26 cellular contexts compared by ENCODE assay signal in genomic region chr2:47499093-47499492, GRCh38.
"Had no signal": no experiment of that assay in that cellular context is flagged by ENCODE, and none has a peak within 500 bp of the region (broad histone marks: within the 10 kb centered on the region; RNA-seq: fewer than 3 reads in every experiment).

No MANE protein-coding gene starts in this region.

- H3K9ac ChIP-seq: parathyroid adenoma had no signal

- H3K36me3 ChIP-seq: lower lobe of right lung, neutrophil, right lobe of liver, suprapubic skin, transverse colon, vagina had no signal

- H3K27me3 ChIP-seq: neutrophil, right lobe of liver, suprapubic skin, transverse colon, vagina had no signal

- H3K4me1 Mint-ChIP-seq: mesothelial cell of epicardium, neural crest cell had no signal

- FAIRE-seq: endometrium, frontal cortex, keratinocyte, small intestine had no signal

- H3K9me3 ChIP-seq: lower lobe of right lung, neutrophil, right lobe of liver, suprapubic skin, vagina had no signal

- DNase-seq: cortex of kidney; effector memory CD8-positive, alpha-beta T cell; left ventricle myocardium superior; lower lobe of right lung; mucosa of descending colon; naive B cell; right lobe of liver; small intestine; stimulated activated CD4-positive, alpha-beta T cell treated with anti-CD3 and anti-CD28 coated beads, Interleukin-1b, Interleukin-23, amount 100 ng/mL, for 48 hours; stimulated activated CD4-positive, alpha-beta T cell treated with anti-CD3 and anti-CD28 coated beads, Interleukin-4, amount 100 ng/mL, for 1 hour; stimulated activated CD8-positive, alpha-beta memory T cell treated with anti-CD3 and anti-CD28 coated beads, Interleukin-4, amount 100 ng/mL, for 48 hours; stimulated activated naive CD4-positive, alpha-beta T cell; stimulated activated naive CD8-positive, alpha-beta T cell treated with anti-CD3 and anti-CD28 coated beads, Interleukin-15, amount 100 ng/mL, for 72 hours; transverse colon had no signal

- H3K79me2 ChIP-seq: parathyroid adenoma had no signal

- H3K27me3 Mint-ChIP-seq: natural killer cell treated with Interleukin-12 subunit alpha and Interleukin-12 subunit beta and Interleukin-15 and Interleukin-18, amount 100 ng/mL, for 72 hours; progenitor cell of endocrine pancreas; stimulated activated naive CD8-positive, alpha-beta T cell treated with anti-CD3 and anti-CD28 coated beads, Interleukin-15, amount 100 ng/mL, for 72 hours had no signal

- H3K27ac ChIP-seq: lower lobe of right lung, neutrophil, parathyroid adenoma, right lobe of liver, suprapubic skin, transverse colon, vagina had no signal

- H3K4me3 ChIP-seq: lower lobe of right lung, mucosa of descending colon, right lobe of liver, suprapubic skin, transverse colon, vagina had no signal

- H3K4me3 Mint-ChIP-seq: effector memory CD8-positive, alpha-beta T cell; memory B cell; mesothelial cell of epicardium; naive B cell; natural killer cell treated with Interleukin-12 subunit alpha and Interleukin-12 subunit beta and Interleukin-15 and Interleukin-18, amount 100 ng/mL, for 72 hours; neural crest cell; stimulated activated naive CD8-positive, alpha-beta T cell treated with anti-CD3 and anti-CD28 coated beads, Interleukin-15, amount 100 ng/mL, for 72 hours had no signal

- H3K27ac Mint-ChIP-seq: memory B cell; mesothelial cell of epicardium; progenitor cell of endocrine pancreas; stimulated activated naive CD8-positive, alpha-beta T cell treated with anti-CD3 and anti-CD28 coated beads, Interleukin-15, amount 100 ng/mL, for 72 hours had no signal

- H3K4me1 ChIP-seq: lower lobe of right lung, parathyroid adenoma, right lobe of liver, suprapubic skin, transverse colon, vagina had no signal
